Comparison of ENCODE assay signal across 1 cellular context in genomic region chr16:80466024-80466986, GRCh38.
TF ChIP-seq lines count a peak whose summit lies in the region.

No MANE protein-coding gene starts in this region.

TF ChIP-seq in HepG2, 621 proteins besides CTCF, POLR2A, EP300 and RAD21 (continued from another document and continues in another):
- TF ChIP-seq UBTF (CRISPR knock-in tag; IDR thresholded peaks at IDR 0.05), result peak; percentile 3; the same call in 1 of the 2 replicates
- TF ChIP-seq THYN1 (CRISPR knock-in tag; IDR thresholded peaks at IDR 0.05; ENCODE audit: borderline replicate concordance, low read depth), result no peak
- 0 out of 2 replicates have a peak, but pooled peaks have one; percentile 24 for TF ChIP-seq ERF (CRISPR knock-in tag; IDR thresholded peaks at IDR 0.05)
- peak; percentile 29; the same call in 1 of the 2 replicates for TF ChIP-seq KLF12 (CRISPR knock-in tag; IDR thresholded peaks at IDR 0.05; ENCODE audit: borderline replicate concordance)
- TF ChIP-seq ATF6 (CRISPR knock-in tag; conservative IDR thresholded peaks at IDR 0.05), result peak; percentile 83; the same call in 1 of the 2 replicates
- peak; percentile 46; the same call in 1 of the 2 replicates for TF ChIP-seq ZFX (CRISPR knock-in tag; IDR thresholded peaks at IDR 0.05; ENCODE audit: low read depth)
- 0 out of 2 replicates have a peak, but pooled peaks have one; percentile 52 for TF ChIP-seq ZNF580 (CRISPR knock-in tag; IDR thresholded peaks at IDR 0.05; ENCODE audit: borderline replicate concordance, low read depth)
- peak; percentile 49; the same call in 1 of the 2 replicates for TF ChIP-seq ZNF292 (CRISPR knock-in tag; IDR thresholded peaks at IDR 0.05; ENCODE audit: borderline replicate concordance, low read depth)
- no peak for TF ChIP-seq ZBTB33 (CRISPR knock-in tag; IDR thresholded peaks at IDR 0.05)
- peak; percentile 44; the same call in 1 of the 2 replicates for TF ChIP-seq ZNF629 (CRISPR knock-in tag; conservative IDR thresholded peaks at IDR 0.05)
- TF ChIP-seq, protein P1, sequence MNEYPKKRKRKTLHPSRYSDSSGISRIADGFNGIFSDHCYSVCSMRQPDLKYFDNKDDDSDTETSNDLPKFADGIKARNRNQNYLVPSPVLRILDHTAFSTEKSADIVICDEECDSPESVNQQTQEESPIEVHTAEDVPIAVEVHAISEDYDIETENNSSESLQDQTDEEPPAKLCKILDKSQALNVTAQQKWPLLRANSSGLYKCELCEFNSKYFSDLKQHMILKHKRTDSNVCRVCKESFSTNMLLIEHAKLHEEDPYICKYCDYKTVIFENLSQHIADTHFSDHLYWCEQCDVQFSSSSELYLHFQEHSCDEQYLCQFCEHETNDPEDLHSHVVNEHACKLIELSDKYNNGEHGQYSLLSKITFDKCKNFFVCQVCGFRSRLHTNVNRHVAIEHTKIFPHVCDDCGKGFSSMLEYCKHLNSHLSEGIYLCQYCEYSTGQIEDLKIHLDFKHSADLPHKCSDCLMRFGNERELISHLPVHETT (CRISPR knock-in tag; conservative IDR thresholded peaks at IDR 0.05), result no peak
- TF ChIP-seq, protein P2, sequence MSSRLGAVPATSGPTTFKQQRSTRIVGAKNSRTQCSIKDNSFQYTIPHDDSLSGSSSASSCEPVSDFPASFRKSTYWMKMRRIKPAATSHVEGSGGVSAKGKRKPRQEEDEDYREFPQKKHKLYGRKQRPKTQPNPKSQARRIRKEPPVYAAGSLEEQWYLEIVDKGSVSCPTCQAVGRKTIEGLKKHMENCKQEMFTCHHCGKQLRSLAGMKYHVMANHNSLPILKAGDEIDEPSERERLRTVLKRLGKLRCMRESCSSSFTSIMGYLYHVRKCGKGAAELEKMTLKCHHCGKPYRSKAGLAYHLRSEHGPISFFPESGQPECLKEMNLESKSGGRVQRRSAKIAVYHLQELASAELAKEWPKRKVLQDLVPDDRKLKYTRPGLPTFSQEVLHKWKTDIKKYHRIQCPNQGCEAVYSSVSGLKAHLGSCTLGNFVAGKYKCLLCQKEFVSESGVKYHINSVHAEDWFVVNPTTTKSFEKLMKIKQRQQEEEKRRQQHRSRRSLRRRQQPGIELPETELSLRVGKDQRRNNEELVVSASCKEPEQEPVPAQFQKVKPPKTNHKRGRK (CRISPR knock-in tag; IDR thresholded peaks at IDR 0.05), result no peak
- no peak for TF ChIP-seq ZNF557 (CRISPR knock-in tag; IDR thresholded peaks at IDR 0.05)
- TF ChIP-seq, protein P3, sequence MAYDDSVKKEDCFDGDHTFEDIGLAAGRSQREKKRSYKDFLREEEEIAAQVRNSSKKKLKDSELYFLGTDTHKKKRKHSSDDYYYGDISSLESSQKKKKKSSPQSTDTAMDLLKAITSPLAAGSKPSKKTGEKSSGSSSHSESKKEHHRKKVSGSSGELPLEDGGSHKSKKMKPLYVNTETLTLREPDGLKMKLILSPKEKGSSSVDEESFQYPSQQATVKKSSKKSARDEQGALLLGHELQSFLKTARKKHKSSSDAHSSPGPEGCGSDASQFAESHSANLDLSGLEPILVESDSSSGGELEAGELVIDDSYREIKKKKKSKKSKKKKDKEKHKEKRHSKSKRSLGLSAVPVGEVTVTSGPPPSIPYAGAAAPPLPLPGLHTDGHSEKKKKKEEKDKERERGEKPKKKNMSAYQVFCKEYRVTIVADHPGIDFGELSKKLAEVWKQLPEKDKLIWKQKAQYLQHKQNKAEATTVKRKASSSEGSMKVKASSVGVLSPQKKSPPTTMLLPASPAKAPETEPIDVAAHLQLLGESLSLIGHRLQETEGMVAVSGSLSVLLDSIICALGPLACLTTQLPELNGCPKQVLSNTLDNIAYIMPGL (CRISPR knock-in tag; IDR thresholded peaks at IDR 0.05; ENCODE audit: borderline replicate concordance in 1 of 2, low read depth in 1 of 2), result peak; percentile 43 to 70; a peak in 2 of 4 replicates
- no peak for TF ChIP-seq ZKSCAN8 (CRISPR knock-in tag; IDR thresholded peaks at IDR 0.05; ENCODE audit: borderline replicate concordance)
- peak; percentile 93 for TF ChIP-seq ZNF619 (CRISPR knock-in tag; IDR thresholded peaks at IDR 0.05)
- TF ChIP-seq CSRNP2 (CRISPR knock-in tag; conservative IDR thresholded peaks at IDR 0.05; ENCODE audit: low read depth), result no peak
- no peak for TF ChIP-seq ZNF614 (CRISPR knock-in tag; IDR thresholded peaks at IDR 0.05; ENCODE audit: borderline replicate concordance)
- no peak for TF ChIP-seq AGO1 (IDR thresholded peaks at IDR 0.05; ENCODE audit: low read depth, low read length, poor library complexity, severe bottlenecking)
- TF ChIP-seq ZNF83 (CRISPR knock-in tag; IDR thresholded peaks at IDR 0.05; ENCODE audit: borderline replicate concordance), result no peak
- no peak for TF ChIP-seq SP5 (CRISPR knock-in tag; IDR thresholded peaks at IDR 0.05; ENCODE audit: borderline replicate concordance, low read depth)
- peak; percentile 40; the same call in 1 of the 2 replicates for TF ChIP-seq SMAD1 (CRISPR knock-in tag; IDR thresholded peaks at IDR 0.05; ENCODE audit: borderline replicate concordance, low read depth)
- TF ChIP-seq, protein P4, sequence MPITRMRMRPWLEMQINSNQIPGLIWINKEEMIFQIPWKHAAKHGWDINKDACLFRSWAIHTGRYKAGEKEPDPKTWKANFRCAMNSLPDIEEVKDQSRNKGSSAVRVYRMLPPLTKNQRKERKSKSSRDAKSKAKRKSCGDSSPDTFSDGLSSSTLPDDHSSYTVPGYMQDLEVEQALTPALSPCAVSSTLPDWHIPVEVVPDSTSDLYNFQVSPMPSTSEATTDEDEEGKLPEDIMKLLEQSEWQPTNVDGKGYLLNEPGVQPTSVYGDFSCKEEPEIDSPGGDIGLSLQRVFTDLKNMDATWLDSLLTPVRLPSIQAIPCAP (CRISPR knock-in tag; IDR thresholded peaks at IDR 0.05; ENCODE audit: low read depth), result no peak
- TF ChIP-seq, protein P5, sequence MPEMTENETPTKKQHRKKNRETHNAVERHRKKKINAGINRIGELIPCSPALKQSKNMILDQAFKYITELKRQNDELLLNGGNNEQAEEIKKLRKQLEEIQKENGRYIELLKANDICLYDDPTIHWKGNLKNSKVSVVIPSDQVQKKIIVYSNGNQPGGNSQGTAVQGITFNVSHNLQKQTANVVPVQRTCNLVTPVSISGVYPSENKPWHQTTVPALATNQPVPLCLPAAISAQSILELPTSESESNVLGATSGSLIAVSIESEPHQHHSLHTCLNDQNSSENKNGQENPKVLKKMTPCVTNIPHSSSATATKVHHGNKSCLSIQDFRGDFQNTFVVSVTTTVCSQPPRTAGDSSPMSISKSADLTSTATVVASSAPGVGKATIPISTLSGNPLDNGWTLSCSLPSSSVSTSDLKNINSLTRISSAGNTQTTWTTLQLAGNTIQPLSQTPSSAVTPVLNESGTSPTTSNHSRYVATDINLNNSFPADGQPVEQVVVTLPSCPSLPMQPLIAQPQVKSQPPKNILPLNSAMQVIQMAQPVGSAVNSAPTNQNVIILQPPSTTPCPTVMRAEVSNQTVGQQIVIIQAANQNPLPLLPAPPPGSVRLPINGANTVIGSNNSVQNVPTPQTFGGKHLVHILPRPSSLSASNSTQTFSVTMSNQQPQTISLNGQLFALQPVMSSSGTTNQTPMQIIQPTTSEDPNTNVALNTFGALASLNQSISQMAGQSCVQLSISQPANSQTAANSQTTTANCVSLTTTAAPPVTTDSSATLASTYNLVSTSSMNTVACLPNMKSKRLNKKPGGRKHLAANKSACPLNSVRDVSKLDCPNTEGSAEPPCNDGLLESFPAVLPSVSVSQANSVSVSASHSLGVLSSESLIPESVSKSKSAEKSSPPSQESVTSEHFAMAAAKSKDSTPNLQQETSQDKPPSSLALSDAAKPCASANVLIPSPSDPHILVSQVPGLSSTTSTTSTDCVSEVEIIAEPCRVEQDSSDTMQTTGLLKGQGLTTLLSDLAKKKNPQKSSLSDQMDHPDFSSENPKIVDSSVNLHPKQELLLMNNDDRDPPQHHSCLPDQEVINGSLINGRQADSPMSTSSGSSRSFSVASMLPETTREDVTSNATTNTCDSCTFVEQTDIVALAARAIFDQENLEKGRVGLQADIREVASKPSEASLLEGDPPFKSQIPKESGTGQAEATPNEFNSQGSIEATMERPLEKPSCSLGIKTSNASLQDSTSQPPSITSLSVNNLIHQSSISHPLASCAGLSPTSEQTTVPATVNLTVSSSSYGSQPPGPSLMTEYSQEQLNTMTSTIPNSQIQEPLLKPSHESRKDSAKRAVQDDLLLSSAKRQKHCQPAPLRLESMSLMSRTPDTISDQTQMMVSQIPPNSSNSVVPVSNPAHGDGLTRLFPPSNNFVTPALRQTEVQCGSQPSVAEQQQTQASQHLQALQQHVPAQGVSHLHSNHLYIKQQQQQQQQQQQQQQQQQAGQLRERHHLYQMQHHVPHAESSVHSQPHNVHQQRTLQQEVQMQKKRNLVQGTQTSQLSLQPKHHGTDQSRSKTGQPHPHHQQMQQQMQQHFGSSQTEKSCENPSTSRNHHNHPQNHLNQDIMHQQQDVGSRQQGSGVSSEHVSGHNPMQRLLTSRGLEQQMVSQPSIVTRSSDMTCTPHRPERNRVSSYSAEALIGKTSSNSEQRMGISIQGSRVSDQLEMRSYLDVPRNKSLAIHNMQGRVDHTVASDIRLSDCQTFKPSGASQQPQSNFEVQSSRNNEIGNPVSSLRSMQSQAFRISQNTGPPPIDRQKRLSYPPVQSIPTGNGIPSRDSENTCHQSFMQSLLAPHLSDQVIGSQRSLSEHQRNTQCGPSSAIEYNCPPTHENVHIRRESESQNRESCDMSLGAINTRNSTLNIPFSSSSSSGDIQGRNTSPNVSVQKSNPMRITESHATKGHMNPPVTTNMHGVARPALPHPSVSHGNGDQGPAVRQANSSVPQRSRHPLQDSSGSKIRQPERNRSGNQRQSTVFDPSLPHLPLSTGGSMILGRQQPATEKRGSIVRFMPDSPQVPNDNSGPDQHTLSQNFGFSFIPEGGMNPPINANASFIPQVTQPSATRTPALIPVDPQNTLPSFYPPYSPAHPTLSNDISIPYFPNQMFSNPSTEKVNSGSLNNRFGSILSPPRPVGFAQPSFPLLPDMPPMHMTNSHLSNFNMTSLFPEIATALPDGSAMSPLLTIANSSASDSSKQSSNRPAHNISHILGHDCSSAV (CRISPR knock-in tag; IDR thresholded peaks at IDR 0.05; ENCODE audit: borderline replicate concordance), result no peak
- no peak for TF ChIP-seq ZBTB3 (CRISPR knock-in tag; IDR thresholded peaks at IDR 0.05; ENCODE audit: borderline replicate concordance, low read depth)
- peak; percentile 82; the same call in 1 of the 2 replicates for TF ChIP-seq ZNF224 (CRISPR knock-in tag; IDR thresholded peaks at IDR 0.05)
- no peak for TF ChIP-seq GZF1 (CRISPR knock-in tag; IDR thresholded peaks at IDR 0.05)
- no peak for TF ChIP-seq FOXK2 (IDR thresholded peaks at IDR 0.05)
- TF ChIP-seq TAF15 (IDR thresholded peaks at IDR 0.05; ENCODE audit: low read depth, low read length, poor library complexity, severe bottlenecking), result no peak
- no peak for TF ChIP-seq ZMYM2 (CRISPR knock-in tag; IDR thresholded peaks at IDR 0.05)
- TF ChIP-seq KDM2A (CRISPR knock-in tag; IDR thresholded peaks at IDR 0.05; ENCODE audit: borderline replicate concordance, low read depth), result peak; percentile 73; the same call in 1 of the 2 replicates
- TF ChIP-seq KDM5B (CRISPR knock-in tag; IDR thresholded peaks at IDR 0.05; ENCODE audit: borderline replicate concordance), result peak; percentile 83; the same call in 1 of the 2 replicates
- no peak for TF ChIP-seq ZNF264 (CRISPR knock-in tag; IDR thresholded peaks at IDR 0.05)
